1 cellular context compared by ENCODE assay signal in genomic region chr4:83486457-83487129, GRCh38.
TF ChIP-seq lines count a peak whose summit lies in the region.

No MANE protein-coding gene starts in this region.

TF ChIP-seq in K562, 482 proteins besides CTCF, POLR2A, EP300 and RAD21 (continued from another document and continues in another):
- TF ChIP-seq, protein P1, sequence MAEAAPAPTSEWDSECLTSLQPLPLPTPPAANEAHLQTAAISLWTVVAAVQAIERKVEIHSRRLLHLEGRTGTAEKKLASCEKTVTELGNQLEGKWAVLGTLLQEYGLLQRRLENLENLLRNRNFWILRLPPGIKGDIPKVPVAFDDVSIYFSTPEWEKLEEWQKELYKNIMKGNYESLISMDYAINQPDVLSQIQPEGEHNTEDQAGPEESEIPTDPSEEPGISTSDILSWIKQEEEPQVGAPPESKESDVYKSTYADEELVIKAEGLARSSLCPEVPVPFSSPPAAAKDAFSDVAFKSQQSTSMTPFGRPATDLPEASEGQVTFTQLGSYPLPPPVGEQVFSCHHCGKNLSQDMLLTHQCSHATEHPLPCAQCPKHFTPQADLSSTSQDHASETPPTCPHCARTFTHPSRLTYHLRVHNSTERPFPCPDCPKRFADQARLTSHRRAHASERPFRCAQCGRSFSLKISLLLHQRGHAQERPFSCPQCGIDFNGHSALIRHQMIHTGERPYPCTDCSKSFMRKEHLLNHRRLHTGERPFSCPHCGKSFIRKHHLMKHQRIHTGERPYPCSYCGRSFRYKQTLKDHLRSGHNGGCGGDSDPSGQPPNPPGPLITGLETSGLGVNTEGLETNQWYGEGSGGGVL (CRISPR knock-in tag; IDR thresholded peaks at IDR 0.05): no peak
- TF ChIP-seq ZC3H4 (CRISPR knock-in tag; IDR thresholded peaks at IDR 0.05; ENCODE audit: borderline replicate concordance): no peak
- TF ChIP-seq SREBF2 (CRISPR knock-in tag; IDR thresholded peaks at IDR 0.05): no peak
- no peak for TF ChIP-seq ZNF165 (CRISPR knock-in tag; IDR thresholded peaks at IDR 0.05; ENCODE audit: borderline replicate concordance)
- no peak for TF ChIP-seq ELK3 (CRISPR knock-in tag; IDR thresholded peaks at IDR 0.05)
- TF ChIP-seq, protein P2, sequence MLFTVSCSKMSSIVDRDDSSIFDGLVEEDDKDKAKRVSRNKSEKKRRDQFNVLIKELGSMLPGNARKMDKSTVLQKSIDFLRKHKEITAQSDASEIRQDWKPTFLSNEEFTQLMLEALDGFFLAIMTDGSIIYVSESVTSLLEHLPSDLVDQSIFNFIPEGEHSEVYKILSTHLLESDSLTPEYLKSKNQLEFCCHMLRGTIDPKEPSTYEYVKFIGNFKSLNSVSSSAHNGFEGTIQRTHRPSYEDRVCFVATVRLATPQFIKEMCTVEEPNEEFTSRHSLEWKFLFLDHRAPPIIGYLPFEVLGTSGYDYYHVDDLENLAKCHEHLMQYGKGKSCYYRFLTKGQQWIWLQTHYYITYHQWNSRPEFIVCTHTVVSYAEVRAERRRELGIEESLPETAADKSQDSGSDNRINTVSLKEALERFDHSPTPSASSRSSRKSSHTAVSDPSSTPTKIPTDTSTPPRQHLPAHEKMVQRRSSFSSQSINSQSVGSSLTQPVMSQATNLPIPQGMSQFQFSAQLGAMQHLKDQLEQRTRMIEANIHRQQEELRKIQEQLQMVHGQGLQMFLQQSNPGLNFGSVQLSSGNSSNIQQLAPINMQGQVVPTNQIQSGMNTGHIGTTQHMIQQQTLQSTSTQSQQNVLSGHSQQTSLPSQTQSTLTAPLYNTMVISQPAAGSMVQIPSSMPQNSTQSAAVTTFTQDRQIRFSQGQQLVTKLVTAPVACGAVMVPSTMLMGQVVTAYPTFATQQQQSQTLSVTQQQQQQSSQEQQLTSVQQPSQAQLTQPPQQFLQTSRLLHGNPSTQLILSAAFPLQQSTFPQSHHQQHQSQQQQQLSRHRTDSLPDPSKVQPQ (CRISPR knock-in tag; IDR thresholded peaks at IDR 0.05; ENCODE audit: borderline replicate concordance): no peak
- no peak for TF ChIP-seq U2AF1 (optimal IDR thresholded peaks at IDR 0.05; ENCODE audit: low read depth, low read length)
- TF ChIP-seq DNMT1 (IDR thresholded peaks at IDR 0.05): no peak
- no peak for TF ChIP-seq ZNF740 (CRISPR knock-in tag; IDR thresholded peaks at IDR 0.05)
- TF ChIP-seq ZNF740 (tag; IDR thresholded peaks at IDR 0.05): no peak
- TF ChIP-seq BRF2 (IDR thresholded peaks at IDR 0.05; ENCODE audit: borderline replicate concordance, insufficient read depth, insufficient read length): no peak
- TF ChIP-seq CBX8 (IDR thresholded peaks at IDR 0.05; ENCODE audit: borderline replicate concordance, extremely low read depth, low read depth, low read length, poor library complexity, severe bottlenecking): no peak
- 0 out of 2 replicates have a peak, but pooled peaks have one; percentile 23 for TF ChIP-seq NBN (IDR thresholded peaks at IDR 0.05; ENCODE audit: low read depth)
- no peak for TF ChIP-seq ZNF311 (CRISPR knock-in tag; IDR thresholded peaks at IDR 0.05)
- no peak for TF ChIP-seq NFATC3 (IDR thresholded peaks at IDR 0.05)
- peak; percentile 61; the same call in 1 of the 2 replicates for TF ChIP-seq ZNF592 (IDR thresholded peaks at IDR 0.05)
- TF ChIP-seq, protein P3, sequence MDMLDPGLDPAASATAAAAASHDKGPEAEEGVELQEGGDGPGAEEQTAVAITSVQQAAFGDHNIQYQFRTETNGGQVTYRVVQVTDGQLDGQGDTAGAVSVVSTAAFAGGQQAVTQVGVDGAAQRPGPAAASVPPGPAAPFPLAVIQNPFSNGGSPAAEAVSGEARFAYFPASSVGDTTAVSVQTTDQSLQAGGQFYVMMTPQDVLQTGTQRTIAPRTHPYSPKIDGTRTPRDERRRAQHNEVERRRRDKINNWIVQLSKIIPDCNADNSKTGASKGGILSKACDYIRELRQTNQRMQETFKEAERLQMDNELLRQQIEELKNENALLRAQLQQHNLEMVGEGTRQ (CRISPR knock-in tag; IDR thresholded peaks at IDR 0.05): no peak
- TF ChIP-seq FOXP1 (CRISPR knock-in tag; IDR thresholded peaks at IDR 0.05): no peak
- TF ChIP-seq ZNF282 (CRISPR knock-in tag; IDR thresholded peaks at IDR 0.05): no peak
- TF ChIP-seq TEAD4 (IDR thresholded peaks at IDR 0.05; ENCODE audit: low read length): peak; percentile 48
- no peak for TF ChIP-seq TEAD4 (CRISPR knock-in tag; IDR thresholded peaks at IDR 0.05; ENCODE audit: borderline replicate concordance)
- TF ChIP-seq MTA3 (IDR thresholded peaks at IDR 0.05; ENCODE audit: borderline replicate concordance): no peak
- TF ChIP-seq ZNF253 (CRISPR knock-in tag; conservative IDR thresholded peaks at IDR 0.05): no peak
- TF ChIP-seq TSHZ1 (CRISPR knock-in tag; IDR thresholded peaks at IDR 0.05): no peak
- no peak for TF ChIP-seq ZNF121 (CRISPR knock-in tag; conservative IDR thresholded peaks at IDR 0.05)
- TF ChIP-seq, protein P4, sequence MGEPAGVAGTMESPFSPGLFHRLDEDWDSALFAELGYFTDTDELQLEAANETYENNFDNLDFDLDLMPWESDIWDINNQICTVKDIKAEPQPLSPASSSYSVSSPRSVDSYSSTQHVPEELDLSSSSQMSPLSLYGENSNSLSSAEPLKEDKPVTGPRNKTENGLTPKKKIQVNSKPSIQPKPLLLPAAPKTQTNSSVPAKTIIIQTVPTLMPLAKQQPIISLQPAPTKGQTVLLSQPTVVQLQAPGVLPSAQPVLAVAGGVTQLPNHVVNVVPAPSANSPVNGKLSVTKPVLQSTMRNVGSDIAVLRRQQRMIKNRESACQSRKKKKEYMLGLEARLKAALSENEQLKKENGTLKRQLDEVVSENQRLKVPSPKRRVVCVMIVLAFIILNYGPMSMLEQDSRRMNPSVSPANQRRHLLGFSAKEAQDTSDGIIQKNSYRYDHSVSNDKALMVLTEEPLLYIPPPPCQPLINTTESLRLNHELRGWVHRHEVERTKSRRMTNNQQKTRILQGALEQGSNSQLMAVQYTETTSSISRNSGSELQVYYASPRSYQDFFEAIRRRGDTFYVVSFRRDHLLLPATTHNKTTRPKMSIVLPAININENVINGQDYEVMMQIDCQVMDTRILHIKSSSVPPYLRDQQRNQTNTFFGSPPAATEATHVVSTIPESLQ (CRISPR knock-in tag; IDR thresholded peaks at IDR 0.05): 0 out of 2 replicates have a peak, but pooled peaks have one; percentile 39
- no peak for TF ChIP-seq ERF (CRISPR knock-in tag; IDR thresholded peaks at IDR 0.05)
- TF ChIP-seq RBFOX2 (IDR thresholded peaks at IDR 0.05; ENCODE audit: low read depth, low read length): no peak
- no peak for TF ChIP-seq BRF1 (IDR thresholded peaks at IDR 0.05; ENCODE audit: borderline replicate concordance, extremely low read depth, insufficient read length)
- peak; percentile 52; the same call in 1 of the 2 replicates for TF ChIP-seq LEF1 (IDR thresholded peaks at IDR 0.05)
- no peak for TF ChIP-seq ZNF140 (CRISPR knock-in tag; IDR thresholded peaks at IDR 0.05)
- no peak for TF ChIP-seq KLF1 (tag; IDR thresholded peaks at IDR 0.05)
- TF ChIP-seq, protein P5, sequence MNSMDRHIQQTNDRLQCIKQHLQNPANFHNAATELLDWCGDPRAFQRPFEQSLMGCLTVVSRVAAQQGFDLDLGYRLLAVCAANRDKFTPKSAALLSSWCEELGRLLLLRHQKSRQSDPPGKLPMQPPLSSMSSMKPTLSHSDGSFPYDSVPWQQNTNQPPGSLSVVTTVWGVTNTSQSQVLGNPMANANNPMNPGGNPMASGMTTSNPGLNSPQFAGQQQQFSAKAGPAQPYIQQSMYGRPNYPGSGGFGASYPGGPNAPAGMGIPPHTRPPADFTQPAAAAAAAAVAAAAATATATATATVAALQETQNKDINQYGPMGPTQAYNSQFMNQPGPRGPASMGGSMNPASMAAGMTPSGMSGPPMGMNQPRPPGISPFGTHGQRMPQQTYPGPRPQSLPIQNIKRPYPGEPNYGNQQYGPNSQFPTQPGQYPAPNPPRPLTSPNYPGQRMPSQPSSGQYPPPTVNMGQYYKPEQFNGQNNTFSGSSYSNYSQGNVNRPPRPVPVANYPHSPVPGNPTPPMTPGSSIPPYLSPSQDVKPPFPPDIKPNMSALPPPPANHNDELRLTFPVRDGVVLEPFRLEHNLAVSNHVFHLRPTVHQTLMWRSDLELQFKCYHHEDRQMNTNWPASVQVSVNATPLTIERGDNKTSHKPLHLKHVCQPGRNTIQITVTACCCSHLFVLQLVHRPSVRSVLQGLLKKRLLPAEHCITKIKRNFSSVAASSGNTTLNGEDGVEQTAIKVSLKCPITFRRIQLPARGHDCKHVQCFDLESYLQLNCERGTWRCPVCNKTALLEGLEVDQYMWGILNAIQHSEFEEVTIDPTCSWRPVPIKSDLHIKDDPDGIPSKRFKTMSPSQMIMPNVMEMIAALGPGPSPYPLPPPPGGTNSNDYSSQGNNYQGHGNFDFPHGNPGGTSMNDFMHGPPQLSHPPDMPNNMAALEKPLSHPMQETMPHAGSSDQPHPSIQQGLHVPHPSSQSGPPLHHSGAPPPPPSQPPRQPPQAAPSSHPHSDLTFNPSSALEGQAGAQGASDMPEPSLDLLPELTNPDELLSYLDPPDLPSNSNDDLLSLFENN (IDR thresholded peaks at IDR 0.05; ENCODE audit: low read depth in 2 of 2, low read length in 2 of 2): no peak
